In genomic region chr2:148526509-148527346, GRCh38 we compare ENCODE assay signal across 23 cellular contexts.
DNase-seq lines count a peak whose midpoint lies in the region; ATAC-seq and TF ChIP-seq lines count a peak whose summit lies in the region.
"Had no signal": no experiment of that assay in that cellular context is flagged by ENCODE, and none has a peak within 500 bp of the region (broad histone marks: within the 10 kb centered on the region; RNA-seq: fewer than 3 reads in every experiment).

No MANE protein-coding gene starts in this region.

- H4K20me1 ChIP-seq in Loucy (ENCODE audit: insufficient read depth, low read length, poor library complexity, severe bottlenecking) = no peaks in the 10 kb centered on the region
- H4K20me1 ChIP-seq: BLaER1 treated with 17β-estradiol and CSF1 and Interleukin-3, amounts not matched to agents 10 nM and 100 nM had no signal

- peaks cover 77% of the 10 kb centered on the region for H3K4me1 Mint-ChIP-seq in activated naive CD8-positive, alpha-beta T cell treated with anti-CD3 and anti-CD28 coated beads, Interleukin-2, amount 50 U/mL, for 24 hours
- no peaks in the 10 kb centered on the region for H3K4me1 Mint-ChIP-seq in osteocyte (ENCODE audit: unreplicated experiment)

- no peaks in the 10 kb centered on the region for H3K79me2 ChIP-seq in Loucy (ENCODE audit: insufficient read depth, low read length)

- no peaks in the 10 kb centered on the region for H3K36me3 ChIP-seq in Loucy (ENCODE audit: insufficient read depth, low read length)
- H3K36me3 ChIP-seq: BLaER1 treated with 17β-estradiol and CSF1 and Interleukin-3, amounts not matched to agents 10 nM and 100 nM; breast epithelium; colonic mucosa; lower lobe of right lung; tibial nerve had no signal

- peak; percentile 56 for DNase-seq in activated CD8-positive, alpha-beta memory T cell treated with anti-CD3 and anti-CD28 coated beads for 24 hours
- DNase-seq in activated CD8-positive, alpha-beta memory T cell treated with anti-CD3 and anti-CD28 coated beads, Interleukin-2, amount 50 U/mL, for 4 hours = no peak
- no peak for DNase-seq in activated naive CD8-positive, alpha-beta T cell treated with anti-CD3 and anti-CD28 coated beads, Interleukin-2, amount 50 U/mL, for 24 hours
- DNase-seq in osteocyte (ENCODE audit: extremely low spot score, unreplicated experiment) (peak; percentile 66), DMS 273 treated with DMSO at 0.1 percent for 48 hours (lab: John Stamatoyannopoulos, UW) (no peak), NCI-H1105 treated with DMSO at 0.1 percent for 48 hours (lab: John Stamatoyannopoulos, UW) (no peak), NCI-H345 treated with DMSO at 0.1 percent for 48 hours (lab: John Stamatoyannopoulos, UW; ENCODE audit: unreplicated experiment) (no peak)
- DNase-seq: colonic mucosa; Kasumi-1; lower lobe of right lung; NCI-H1092 treated with DMSO at 0.1 percent for 48 hours; NCI-H2081; NCI-H446; occipital lobe; OCI-M1; SHP77 treated with DMSO at 0.1 percent for 48 hours; stimulated activated naive B cell treated with anti-CD40 and anti-IgM and Interleukin-4, amounts not matched to agents 10 μg/mL and 1 μg/mL and 100 μg/mL, for 72 hours; SW 1271 had no signal

- H3F3A ChIP-seq in Loucy (ENCODE audit: low read depth) = no peaks in the 10 kb centered on the region

- no peaks in the 10 kb centered on the region for H3K27me3 ChIP-seq in Loucy (ENCODE audit: insufficient read depth, low read length, poor library complexity, severe bottlenecking)
- H3K27me3 ChIP-seq: BLaER1 treated with 17β-estradiol and CSF1 and Interleukin-3, amounts not matched to agents 10 nM and 100 nM; breast epithelium; colonic mucosa; tibial nerve had no signal

- no peak overlapping the region for H2AFZ ChIP-seq in Loucy (ENCODE audit: low read length)

- no peaks in the 10 kb centered on the region for H3K9me3 ChIP-seq in Loucy (ENCODE audit: insufficient read depth, low read depth, low read length)
- H3K9me3 ChIP-seq: BLaER1 treated with 17β-estradiol and CSF1 and Interleukin-3, amounts not matched to agents 10 nM and 100 nM; breast epithelium; colonic mucosa; lower lobe of right lung; tibial nerve had no signal

- TF ChIP-seq CTCF in Loucy (conservative IDR thresholded peaks at IDR 0.05; ENCODE audit: low read length) (no peak), osteocyte (IDR thresholded peaks at IDR 0.05) (no peak)

- peak overlapping the region; percentile 65 for H3K27ac Mint-ChIP-seq in activated naive CD8-positive, alpha-beta T cell treated with anti-CD3 and anti-CD28 coated beads, Interleukin-2, amount 50 U/mL, for 24 hours
- no peak overlapping the region for H3K27ac Mint-ChIP-seq in osteocyte (ENCODE audit: unreplicated experiment)
- H3K27ac Mint-ChIP-seq: stimulated activated naive B cell treated with anti-CD40 and anti-IgM and Interleukin-4, amounts not matched to agents 10 μg/mL and 1 μg/mL and 100 μg/mL, for 72 hours had no signal

- H3K9me3 Mint-ChIP-seq in activated naive CD8-positive, alpha-beta T cell treated with anti-CD3 and anti-CD28 coated beads, Interleukin-2, amount 50 U/mL, for 24 hours = peaks cover 4% of the 10 kb centered on the region
- no peaks in the 10 kb centered on the region for H3K9me3 Mint-ChIP-seq in osteocyte (ENCODE audit: unreplicated experiment)
- H3K9me3 Mint-ChIP-seq: stimulated activated naive B cell treated with anti-CD40 and anti-IgM and Interleukin-4, amounts not matched to agents 10 μg/mL and 1 μg/mL and 100 μg/mL, for 72 hours had no signal

- peak overlapping the region; percentile 7 for H3K4me2 ChIP-seq in Loucy (ENCODE audit: low read depth, low read length, poor library complexity, severe bottlenecking)
- H3K4me2 ChIP-seq: BLaER1 treated with 17β-estradiol and CSF1 and Interleukin-3, amounts not matched to agents 10 nM and 100 nM; smooth muscle cell had no signal

- no peak overlapping the region for H3K4me3 ChIP-seq in Loucy (ENCODE audit: low read length, poor library complexity, severe bottlenecking)
- H3K4me3 ChIP-seq: BLaER1 treated with 17β-estradiol and CSF1 and Interleukin-3, amounts not matched to agents 10 nM and 100 nM; breast epithelium; colonic mucosa; lower lobe of right lung; smooth muscle cell; tibial nerve had no signal

- no peak for ATAC-seq in activated naive CD8-positive, alpha-beta T cell treated with anti-CD3 and anti-CD28 coated beads, Interleukin-2, amount 50 U/mL, for 24 hours
- ATAC-seq: stimulated activated naive B cell treated with anti-CD40 and anti-IgM and Interleukin-4, amounts not matched to agents 10 μg/mL and 1 μg/mL and 100 μg/mL, for 72 hours had no signal

- no peaks in the 10 kb centered on the region for H3K9me2 ChIP-seq in Loucy (replicated peaks; ENCODE audit: low read depth, low read length)

- peaks cover 32% of the 10 kb centered on the region for H3K4me1 ChIP-seq in Loucy (ENCODE audit: insufficient read depth, low read length, poor library complexity, severe bottlenecking)
- H3K4me1 ChIP-seq: breast epithelium, colonic mucosa, lower lobe of right lung, tibial nerve had no signal

- H3K4me3 Mint-ChIP-seq in activated naive CD8-positive, alpha-beta T cell treated with anti-CD3 and anti-CD28 coated beads, Interleukin-2, amount 50 U/mL, for 24 hours = peak overlapping the region; percentile 63
- H3K4me3 Mint-ChIP-seq in osteocyte (ENCODE audit: unreplicated experiment) = no peak overlapping the region
- H3K4me3 Mint-ChIP-seq: stimulated activated naive B cell treated with anti-CD40 and anti-IgM and Interleukin-4, amounts not matched to agents 10 μg/mL and 1 μg/mL and 100 μg/mL, for 72 hours had no signal

- H3K9ac ChIP-seq in Loucy (ENCODE audit: low read depth, low read length, poor library complexity, severe bottlenecking) = no peak overlapping the region
- H3K9ac ChIP-seq: BLaER1 treated with 17β-estradiol and CSF1 and Interleukin-3, amounts not matched to agents 10 nM and 100 nM had no signal

- H3K27me3 Mint-ChIP-seq in activated naive CD8-positive, alpha-beta T cell treated with anti-CD3 and anti-CD28 coated beads, Interleukin-2, amount 50 U/mL, for 24 hours = no peaks in the 10 kb centered on the region
- no peaks in the 10 kb centered on the region for H3K27me3 Mint-ChIP-seq in osteocyte (ENCODE audit: unreplicated experiment)
- H3K27me3 Mint-ChIP-seq: stimulated activated naive B cell treated with anti-CD40 and anti-IgM and Interleukin-4, amounts not matched to agents 10 μg/mL and 1 μg/mL and 100 μg/mL, for 72 hours had no signal

- no peaks in the 10 kb centered on the region for H3K36me3 Mint-ChIP-seq in activated naive CD8-positive, alpha-beta T cell treated with anti-CD3 and anti-CD28 coated beads, Interleukin-2, amount 50 U/mL, for 24 hours (ENCODE audit: low read depth)
- H3K36me3 Mint-ChIP-seq in osteocyte (ENCODE audit: unreplicated experiment) = no peaks in the 10 kb centered on the region

Comparison
In these comparisons a context has a peak if more than half of its experiments do, and no peak if none do; other contexts are left out.
1. DNase-seq: peak in activated CD8-positive, alpha-beta memory T cell treated with anti-CD3 and anti-CD28 coated beads for 24 hours (single experiment) and osteocyte (single experiment); none in activated CD8-positive, alpha-beta memory T cell treated with anti-CD3 and anti-CD28 coated beads, Interleukin-2, amount 50 U/mL, for 4 hours (single experiment), activated naive CD8-positive, alpha-beta T cell treated with anti-CD3 and anti-CD28 coated beads, Interleukin-2, amount 50 U/mL, for 24 hours (single experiment), DMS 273 treated with DMSO at 0.1 percent for 48 hours (single experiment), NCI-H1105 treated with DMSO at 0.1 percent for 48 hours (single experiment) and NCI-H345 treated with DMSO at 0.1 percent for 48 hours (single experiment).